ENCODE assay signal across 17 cellular contexts in the genomic region with DNA sequence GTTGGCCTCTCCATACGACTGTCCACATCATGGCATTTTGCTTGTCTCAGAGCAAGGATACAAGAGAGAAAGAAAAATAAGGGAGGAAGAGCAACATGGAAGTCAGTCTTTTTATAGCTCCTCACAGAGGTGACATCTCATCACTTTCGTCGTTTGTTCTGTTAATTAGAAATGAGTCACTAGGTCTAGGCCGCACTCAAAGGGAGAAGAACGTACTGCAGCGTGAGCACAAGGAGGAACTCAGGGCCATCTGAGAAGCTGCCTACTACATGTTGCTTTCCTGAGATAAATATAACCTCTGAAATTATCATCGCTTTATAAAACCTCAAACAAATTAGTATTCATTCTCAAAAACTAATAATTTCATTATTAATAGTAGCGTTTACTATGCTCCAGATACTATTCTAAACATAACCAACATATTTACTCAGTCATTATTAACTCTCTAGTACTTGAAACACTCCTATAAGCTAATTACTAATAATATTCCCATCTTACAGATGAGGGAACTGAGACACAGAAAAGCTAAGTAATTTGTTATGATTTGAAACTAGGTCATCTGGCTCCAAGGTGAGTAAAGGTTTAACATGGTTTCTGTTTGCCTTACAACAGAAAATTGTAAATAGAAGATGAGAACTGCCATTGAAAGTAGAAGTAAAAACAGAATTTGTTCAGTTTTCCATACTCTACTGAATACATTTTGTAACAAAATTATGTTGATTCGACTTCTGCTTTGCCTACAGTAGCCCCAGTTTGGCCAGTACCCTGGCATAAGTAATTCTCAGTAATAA.
A peak's percentile ranks its signal among the peaks of the same experiment; 100 is the strongest.
DNase-seq lines count a peak whose midpoint lies in the region; ATAC-seq and TF ChIP-seq lines count a peak whose summit lies in the region.
"Had no signal": no experiment of that assay in that cellular context is flagged by ENCODE, and none has a peak within 500 bp of the region (broad histone marks: within the 10 kb centered on the region; RNA-seq: fewer than 3 reads in every experiment).

No MANE protein-coding gene starts in this region.

- H3K9me3 ChIP-seq in hepatocyte (ENCODE audit: low read depth) = no peaks in the 10 kb centered on the region
- H3K9me3 ChIP-seq: colonic mucosa, suprapubic skin had no signal

- H3K4me1 ChIP-seq in hepatocyte (ENCODE audit: insufficient read depth) = no peaks in the 10 kb centered on the region
- H3K4me1 ChIP-seq: colonic mucosa, suprapubic skin had no signal

- no peaks in the 10 kb centered on the region for H4K20me1 ChIP-seq in hepatocyte (ENCODE audit: insufficient read depth, poor library complexity, severe bottlenecking)

- H3K27ac ChIP-seq in hepatocyte = no peak overlapping the region
- H3K27ac ChIP-seq: C4-2B, colonic mucosa, suprapubic skin had no signal

- H3K36me3 ChIP-seq in hepatocyte (replicated peaks; ENCODE audit: insufficient read depth, low read depth) = no peaks in the 10 kb centered on the region
- H3K36me3 ChIP-seq: colonic mucosa, suprapubic skin had no signal

- H3K27me3 ChIP-seq in hepatocyte = no peaks in the 10 kb centered on the region
- H3K27me3 ChIP-seq: colonic mucosa had no signal

- WGBS in hepatocyte (ENCODE audit: low lambda C conversion rate, missing lambda C conversion rate) = 84% methylated on average over 9 of the region's 9 CpGs

- H3K4me2 ChIP-seq in hepatocyte = no peak overlapping the region

- no peaks in the 10 kb centered on the region for H3K79me2 ChIP-seq in hepatocyte

- peak; percentile 51 for ATAC-seq in GM18498 (IDR thresholded peaks at IDR 0.05; ENCODE audit: unreplicated experiment)
- peak; percentile 51 for ATAC-seq in GM21529 (IDR thresholded peaks at IDR 0.05; ENCODE audit: unreplicated experiment)
- peak; percentile 82 for ATAC-seq in HG03342 (IDR thresholded peaks at IDR 0.05; ENCODE audit: unreplicated experiment)
- no peak for ATAC-seq in GM18907 (IDR thresholded peaks at IDR 0.05; ENCODE audit: unreplicated experiment)
- ATAC-seq: activated CD4-positive, alpha-beta T cell treated with anti-CD3 and anti-CD28 coated beads for 36 hours had no signal

- H3K9me2 ChIP-seq in hepatocyte (replicated peaks; ENCODE audit: insufficient read depth) = no peaks in the 10 kb centered on the region

- TF ChIP-seq CTCF in hepatocyte (IDR thresholded peaks at IDR 0.05; ENCODE audit: poor library complexity) = no peak

- no peak overlapping the region for H2AFZ ChIP-seq in hepatocyte

- H3K4me3 ChIP-seq in hepatocyte = no peak overlapping the region
- H3K4me3 ChIP-seq: colonic mucosa, lung, suprapubic skin had no signal

- DNase-seq in NOMO-1 treated with DMSO at 0.1 percent for 48 hours (lab: John Stamatoyannopoulos, UW; ENCODE audit: unreplicated experiment) = peak; percentile 92
- DNase-seq in stimulated activated CD4-positive, alpha-beta T cell treated with anti-CD3 and anti-CD28 coated beads, Interleukin-1b, Interleukin-23, amount 100 ng/mL, for 48 hours = no peak
- no peak for DNase-seq in hepatocyte (ENCODE audit: low spot score)
- no peak for DNase-seq in NCI-H524 (lab: John Stamatoyannopoulos, UW)
- DNase-seq: activated naive CD8-positive, alpha-beta T cell treated with anti-CD3 and anti-CD28 coated beads, Interleukin-2, amount 10 ng/mL, durations not matched to agents 7 days and 5 days; colonic mucosa; H7; NCI-H1417 treated with DMSO at 0.1 percent for 48 hours; NCI-H774 had no signal
